In the genomic region with DNA sequence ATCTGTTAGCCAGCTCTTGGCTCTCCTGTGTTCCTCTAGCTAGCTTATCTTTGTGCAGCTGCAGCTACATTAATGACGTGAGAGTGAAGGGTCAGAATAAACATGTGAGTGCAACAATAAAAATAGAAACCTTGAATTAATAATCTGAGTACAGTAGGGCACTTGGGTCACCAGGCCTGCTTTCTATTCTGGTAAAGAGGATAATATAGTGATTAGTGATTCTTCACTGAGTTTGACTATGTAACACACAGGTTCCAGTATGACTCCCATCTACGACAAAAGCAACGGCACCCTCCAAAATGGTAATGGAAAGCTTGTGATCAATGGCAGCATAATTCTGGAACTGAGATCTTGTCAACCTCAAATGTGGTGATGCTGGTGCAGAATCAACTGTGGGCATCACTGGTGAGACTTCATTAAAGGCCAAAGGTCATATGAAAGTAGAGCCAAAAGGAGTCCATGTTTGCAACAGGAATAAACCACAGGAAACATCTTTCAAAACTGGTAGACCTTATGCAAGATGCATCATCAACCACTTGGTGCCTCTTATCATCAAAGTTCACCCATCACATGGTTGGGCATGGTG, we compare ENCODE assay signal across 12 cellular contexts.
DNase-seq lines count a peak whose midpoint lies in the region; ATAC-seq and FAIRE-seq lines count a peak whose summit lies in the region.
"Had no signal": no experiment of that assay in that cellular context is flagged by ENCODE, and none has a peak within 500 bp of the region (broad histone marks: within the 10 kb centered on the region; RNA-seq: fewer than 3 reads in every experiment).

No MANE protein-coding gene starts in this region.

- peak overlapping the region; percentile 54 for H3K27ac Mint-ChIP-seq in activated CD4-positive, alpha-beta memory T cell treated with anti-CD3 and anti-CD28 coated beads for 36 hours
- no peak overlapping the region for H3K27ac Mint-ChIP-seq in activated CD4-positive, alpha-beta memory T cell treated with anti-CD3 and anti-CD28 coated beads, Interleukin-2, amount 10 ng/mL, durations not matched to agents 7 days and 5 days
- peak overlapping the region; percentile 65 for H3K27ac Mint-ChIP-seq in activated naive CD8-positive, alpha-beta T cell treated with anti-CD3 and anti-CD28 coated beads for 36 hours

- peaks cover 3% of the 10 kb centered on the region for H3K9me3 Mint-ChIP-seq in activated CD4-positive, alpha-beta memory T cell treated with anti-CD3 and anti-CD28 coated beads for 36 hours
- no peaks in the 10 kb centered on the region for H3K9me3 Mint-ChIP-seq in activated CD4-positive, alpha-beta memory T cell treated with anti-CD3 and anti-CD28 coated beads, Interleukin-2, amount 10 ng/mL, durations not matched to agents 7 days and 5 days
- peaks cover 6% of the 10 kb centered on the region for H3K9me3 Mint-ChIP-seq in activated naive CD8-positive, alpha-beta T cell treated with anti-CD3 and anti-CD28 coated beads for 36 hours

- H3K36me3 ChIP-seq in small intestine (ENCODE audit: control insufficient read depth in 2 of 2, insufficient read depth in 2 of 2, low read length in 2 of 2) = peaks cover 0 to 21% of the 10 kb centered on the region in 2 donors

- DNase-seq in activated CD4-positive, alpha-beta memory T cell treated with anti-CD3 and anti-CD28 coated beads for 36 hours = peak; percentile 57
- DNase-seq in activated CD4-positive, alpha-beta memory T cell treated with anti-CD3 and anti-CD28 coated beads, Interleukin-2, amount 10 ng/mL, durations not matched to agents 7 days and 5 days = no peak
- peak; percentile 26 for DNase-seq in activated naive CD8-positive, alpha-beta T cell treated with anti-CD3 and anti-CD28 coated beads for 36 hours
- DNase-seq in small intestine (peak; percentile 15), NCI-H510A (lab: John Stamatoyannopoulos, UW) (no peak), dedifferentiated amniotic fluid mesenchymal stem cell (ENCODE audit: extremely low spot score) (no peak), NCI-H146 treated with DMSO at 0.1 percent for 48 hours (lab: John Stamatoyannopoulos, UW; ENCODE audit: unreplicated experiment) (no peak)
- DNase-seq: H7 had no signal

- peaks cover 3 to 17% of the 10 kb centered on the region in 2 donors for H3K4me1 ChIP-seq in small intestine (ENCODE audit: control insufficient read depth in 2 of 2, insufficient read depth in 1 of 2, low read depth in 1 of 2, low read length in 1 of 2)

- H3K4me3 ChIP-seq in small intestine (ENCODE audit: low read depth in 1 of 2, low read length in 2 of 2) = no peak overlapping the region
- H3K4me3 ChIP-seq: hepatocyte, vagina had no signal

- H3K27me3 ChIP-seq in small intestine (ENCODE audit: control insufficient read depth in 2 of 2, insufficient read depth in 2 of 2, low read length in 2 of 2) = no peaks in the 10 kb centered on the region
- H3K27me3 ChIP-seq: hepatocyte, vagina had no signal

- peaks cover 59% of the 10 kb centered on the region for H3K4me1 Mint-ChIP-seq in activated CD4-positive, alpha-beta memory T cell treated with anti-CD3 and anti-CD28 coated beads for 36 hours (ENCODE audit: low read depth)
- H3K4me1 Mint-ChIP-seq in activated CD4-positive, alpha-beta memory T cell treated with anti-CD3 and anti-CD28 coated beads, Interleukin-2, amount 10 ng/mL, durations not matched to agents 7 days and 5 days = peaks cover 57% of the 10 kb centered on the region
- peaks cover 56% of the 10 kb centered on the region for H3K4me1 Mint-ChIP-seq in activated naive CD8-positive, alpha-beta T cell treated with anti-CD3 and anti-CD28 coated beads for 36 hours

- CTCF ChIA-PET in activated CD4-positive, alpha-beta memory T cell treated with anti-CD3 and anti-CD28 coated beads for 36 hours (lab: Charles Lee) = no interaction called here
- CTCF ChIA-PET in activated CD4-positive, alpha-beta memory T cell treated with anti-CD3 and anti-CD28 coated beads, Interleukin-2, amount 10 ng/mL, durations not matched to agents 7 days and 5 days (lab: Charles Lee) = interaction anchor here (1.8 kb wide), 1 partner anchor 43 kb away, joined by 4 read pairs; no protein-coding TSS in a partner anchor

- intact Hi-C loops in activated CD4-positive, alpha-beta memory T cell treated with anti-CD3 and anti-CD28 coated beads for 36 hours (cut with micrococcal nuclease) = loop anchor here (2.0 kb wide), 1 partner anchor 14 kb away; no protein-coding TSS in a partner anchor

- H3K36me3 Mint-ChIP-seq in activated CD4-positive, alpha-beta memory T cell treated with anti-CD3 and anti-CD28 coated beads for 36 hours = peaks cover 50% of the 10 kb centered on the region
- H3K36me3 Mint-ChIP-seq in activated CD4-positive, alpha-beta memory T cell treated with anti-CD3 and anti-CD28 coated beads, Interleukin-2, amount 10 ng/mL, durations not matched to agents 7 days and 5 days (ENCODE audit: low read depth) = peaks cover 67% of the 10 kb centered on the region
- H3K36me3 Mint-ChIP-seq in activated naive CD8-positive, alpha-beta T cell treated with anti-CD3 and anti-CD28 coated beads for 36 hours = peaks cover 58% of the 10 kb centered on the region

- no peaks in the 10 kb centered on the region for H3K9me3 ChIP-seq in small intestine (ENCODE audit: control insufficient read depth, low read depth)
- H3K9me3 ChIP-seq: vagina had no signal

- 45 to 56% (median 54%) methylated on average over 3 of the region's 3 CpGs for WGBS in small intestine, 3 donors

- H3K4me3 Mint-ChIP-seq in activated CD4-positive, alpha-beta memory T cell treated with anti-CD3 and anti-CD28 coated beads for 36 hours = no peak overlapping the region
- H3K4me3 Mint-ChIP-seq in activated CD4-positive, alpha-beta memory T cell treated with anti-CD3 and anti-CD28 coated beads, Interleukin-2, amount 10 ng/mL, durations not matched to agents 7 days and 5 days = no peak overlapping the region
- no peak overlapping the region for H3K4me3 Mint-ChIP-seq in activated naive CD8-positive, alpha-beta T cell treated with anti-CD3 and anti-CD28 coated beads for 36 hours

- no peak for FAIRE-seq in small intestine (lab: Jason Lieb, UNC)

- no peak overlapping the region for H3K27ac ChIP-seq in small intestine (ENCODE audit: low read depth in 1 of 2, low read length in 1 of 2)
- H3K27ac ChIP-seq: hepatocyte, KMS-11, vagina had no signal

- H3K27me3 Mint-ChIP-seq in activated CD4-positive, alpha-beta memory T cell treated with anti-CD3 and anti-CD28 coated beads for 36 hours = no peaks in the 10 kb centered on the region
- H3K27me3 Mint-ChIP-seq in activated CD4-positive, alpha-beta memory T cell treated with anti-CD3 and anti-CD28 coated beads, Interleukin-2, amount 10 ng/mL, durations not matched to agents 7 days and 5 days = no peaks in the 10 kb centered on the region
- no peaks in the 10 kb centered on the region for H3K27me3 Mint-ChIP-seq in activated naive CD8-positive, alpha-beta T cell treated with anti-CD3 and anti-CD28 coated beads for 36 hours

- POLR2A ChIA-PET in activated CD4-positive, alpha-beta memory T cell treated with anti-CD3 and anti-CD28 coated beads for 36 hours (lab: Charles Lee) = interaction anchor here (0.7 kb wide), 1 partner anchor 58 kb away, joined by 3 read pairs; no protein-coding TSS in a partner anchor
- POLR2A ChIA-PET in activated CD4-positive, alpha-beta memory T cell treated with anti-CD3 and anti-CD28 coated beads, Interleukin-2, amount 10 ng/mL, durations not matched to agents 7 days and 5 days (lab: Charles Lee) = interaction anchor here (0.7 to 0.9 kb wide), 2 partner anchors 15 to 58 kb away, joined by 3 read pairs; no protein-coding TSS in a partner anchor

- peak; percentile 44 for ATAC-seq in HG03159 (IDR thresholded peaks at IDR 0.05; ENCODE audit: unreplicated experiment)

Comparison
In these comparisons a context has a peak if more than half of its experiments do, and no peak if none do; other contexts are left out.
1. DNase-seq: peak in activated CD4-positive, alpha-beta memory T cell treated with anti-CD3 and anti-CD28 coated beads for 36 hours (single experiment), activated naive CD8-positive, alpha-beta T cell treated with anti-CD3 and anti-CD28 coated beads for 36 hours (single experiment) and small intestine (single experiment); none in activated CD4-positive, alpha-beta memory T cell treated with anti-CD3 and anti-CD28 coated beads, Interleukin-2, amount 10 ng/mL, durations not matched to agents 7 days and 5 days (single experiment), NCI-H510A (single experiment), dedifferentiated amniotic fluid mesenchymal stem cell (single experiment) and NCI-H146 treated with DMSO at 0.1 percent for 48 hours (single experiment).